ENCODE assay signal across 21 cellular contexts in the genomic region with DNA sequence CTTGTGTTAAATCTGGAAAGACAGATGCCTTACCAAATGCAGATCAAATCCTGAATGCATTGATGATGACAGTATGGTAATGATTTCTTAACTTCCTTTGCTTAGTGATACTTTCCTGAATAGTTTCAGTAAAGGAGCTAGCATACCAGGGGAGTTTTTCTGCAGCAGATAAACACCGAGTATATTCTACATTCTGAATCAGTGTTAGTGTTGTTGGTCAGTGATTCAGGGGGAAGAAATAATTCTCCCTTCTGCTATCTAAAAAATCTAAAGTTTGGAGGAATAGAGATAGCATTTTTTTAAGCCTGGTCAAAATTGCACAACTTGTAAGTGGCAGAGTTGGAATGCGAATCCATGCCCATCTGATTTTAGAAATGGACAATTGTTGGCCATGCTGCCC.
DNase-seq lines count a peak whose midpoint lies in the region; TF ChIP-seq lines count a peak whose summit lies in the region.
"Had no signal": no experiment of that assay in that cellular context is flagged by ENCODE, and none has a peak within 500 bp of the region (broad histone marks: within the 10 kb centered on the region; RNA-seq: fewer than 3 reads in every experiment).

No MANE protein-coding gene starts in this region.

- peak overlapping the region; percentile 64 for H3K27ac ChIP-seq in osteoblast (ENCODE audit: low read depth, low read length)
- H3K27ac ChIP-seq in Peyer's patch: no peak overlapping the region
- H3K27ac ChIP-seq: RWPE1 had no signal

- H3K9me3 ChIP-seq in osteoblast (ENCODE audit: low read depth, low read length) (no peaks in the 10 kb centered on the region), MG63 (no peaks in the 10 kb centered on the region), Peyer's patch (no peaks in the 10 kb centered on the region)

- TF ChIP-seq CTCF in choroid plexus epithelial cell (conservative IDR thresholded peaks at IDR 0.05; ENCODE audit: low read depth, low read length): no peak
- TF ChIP-seq CTCF in osteoblast (IDR thresholded peaks at IDR 0.05; ENCODE audit: extremely low read depth, low read depth, low read length): no peak
- no peak for TF ChIP-seq CTCF in Peyer's patch (IDR thresholded peaks at IDR 0.05)

- H3K27me3 ChIP-seq in osteoblast (ENCODE audit: insufficient read depth, low read length) (no peaks in the 10 kb centered on the region), MG63 (no peaks in the 10 kb centered on the region), Peyer's patch (no peaks in the 10 kb centered on the region)

- H3K4me2 ChIP-seq in osteoblast (ENCODE audit: insufficient read depth, low read length): peak overlapping the region; percentile 44
- H3K4me2 ChIP-seq: GM23338 had no signal

- H3K4me1 ChIP-seq in osteoblast (ENCODE audit: insufficient read depth, low read length) (peaks cover 23% of the 10 kb centered on the region), Peyer's patch (no peaks in the 10 kb centered on the region)

- peak overlapping the region; percentile 40 for H2AFZ ChIP-seq in osteoblast (ENCODE audit: low read length)

- H3K4me3 ChIP-seq in choroid plexus epithelial cell (ENCODE audit: low read depth, low read length): no peak overlapping the region
- H3K4me3 ChIP-seq in osteoblast (ENCODE audit: insufficient read depth, low read length): no peak overlapping the region
- H3K4me3 ChIP-seq in MG63: no peak overlapping the region
- no peak overlapping the region for H3K4me3 ChIP-seq in Peyer's patch
- H3K4me3 ChIP-seq: GM23338 had no signal

- H4K20me1 ChIP-seq in osteoblast (ENCODE audit: insufficient read depth, low read length): no peaks in the 10 kb centered on the region

- H3K36me3 ChIP-seq in osteoblast (ENCODE audit: insufficient read depth, low read length) (no peaks in the 10 kb centered on the region), MG63 (no peaks in the 10 kb centered on the region), Peyer's patch (no peaks in the 10 kb centered on the region)

- DNase-seq in EH (ENCODE audit: low read depth): peak; percentile 78
- DNase-seq in M059J (ENCODE audit: low read depth): peak; percentile 51
- peak; percentile 47 for DNase-seq in choroid plexus epithelial cell (ENCODE audit: low read depth)
- DNase-seq in osteoblast (ENCODE audit: insufficient read length, low spot score, missing footprints): peak; percentile 58
- DNase-seq in MG63: no peak
- DNase-seq in NCI-H1105 (lab: John Stamatoyannopoulos, UW): no peak
- no peak for DNase-seq in Peyer's patch
- DNase-seq: COR-L47, DMS 273 treated with DMSO at 0.1 percent for 48 hours, DND-41, GF-D8, HCEC 1CT, NCI-H1105 treated with DMSO at 0.1 percent for 48 hours, NCI-H1694, NCI-H2107, NCI-H2227 treated with DMSO at 0.1 percent for 48 hours, NCI-H524, NCI-H82, SIG-M5 had no signal

- H3K79me2 ChIP-seq in osteoblast (ENCODE audit: insufficient read depth, low read length): no peaks in the 10 kb centered on the region

- TF ChIP-seq POLR2A in Peyer's patch (IDR thresholded peaks at IDR 0.05): no peak

Comparison
In these comparisons a context has a peak if more than half of its experiments do, and no peak if none do; other contexts are left out.
1. DNase-seq: peak in EH (single experiment), M059J (single experiment), choroid plexus epithelial cell (single experiment) and osteoblast (single experiment); none in MG63 (single experiment), NCI-H1105 (single experiment) and Peyer's patch (0 of 3).